ENCODE assay signal across 8 cellular contexts in genomic region chr10:69237528-69238159, GRCh38. TPM values are rescaled to one million over a fixed set of nuclear protein-coding genes. Genes with fewer than 3 reads are reported as not detected.
A peak's percentile ranks its signal among the peaks of the same experiment; 100 is the strongest.
DNase-seq lines count a peak whose midpoint lies in the region; ATAC-seq and TF ChIP-seq lines count a peak whose summit lies in the region.

No MANE protein-coding gene starts in this region.

- 36% methylated on average over 17 of the region's 17 CpGs for WGBS in thymus

- DNase-seq in Daoy (ENCODE audit: low read depth) (peak; percentile 72), SHP77 (lab: John Stamatoyannopoulos, UW) (peak; percentile 2 to 22), foreskin keratinocyte (peak; percentile 32 to 58), omental fat pad (ENCODE audit: low spot score) (peak; percentile 72)
- peak; percentile 94 for DNase-seq in activated effector memory CD4-positive, alpha-beta T cell treated with anti-CD3 and anti-CD28 coated beads, Interleukin-2, amount 50 U/mL, for 16 hours

- H3K9ac ChIP-seq in Loucy (ENCODE audit: low read depth, low read length, poor library complexity, severe bottlenecking) = no peak overlapping the region

- H3K27ac ChIP-seq in foreskin keratinocyte = no peak overlapping the region
- no peak overlapping the region for H3K27ac ChIP-seq in thymus (ENCODE audit: low read depth)

- no peaks in the 10 kb centered on the region for H3K9me2 ChIP-seq in Loucy (replicated peaks; ENCODE audit: low read depth, low read length)

- H3K27me3 ChIP-seq in Loucy (ENCODE audit: insufficient read depth, low read length, poor library complexity, severe bottlenecking) (no peaks in the 10 kb centered on the region), foreskin keratinocyte (no peaks in the 10 kb centered on the region), thymus (ENCODE audit: control insufficient read depth, insufficient read depth) (no peaks in the 10 kb centered on the region)

- no peak overlapping the region for H3K4me2 ChIP-seq in Loucy (ENCODE audit: low read depth, low read length, poor library complexity, severe bottlenecking)

- H2AFZ ChIP-seq in Loucy (ENCODE audit: low read length) = peak overlapping the region; percentile 67

- TF ChIP-seq CTCF in Loucy (conservative IDR thresholded peaks at IDR 0.05; ENCODE audit: low read length) = peak; percentile 86
- peak; percentile 95 for TF ChIP-seq CTCF in foreskin keratinocyte (conservative IDR thresholded peaks at IDR 0.05)
- peak in 2 of 3 donors; percentile 50 to 98 for TF ChIP-seq CTCF in omental fat pad (IDR thresholded peaks at IDR 0.05)

- no peaks in the 10 kb centered on the region for H4K20me1 ChIP-seq in Loucy (ENCODE audit: insufficient read depth, low read length, poor library complexity, severe bottlenecking)

- no peaks in the 10 kb centered on the region for H3K79me2 ChIP-seq in Loucy (ENCODE audit: insufficient read depth, low read length)

- no peaks in the 10 kb centered on the region for H3F3A ChIP-seq in Loucy (ENCODE audit: low read depth)

- peak; percentile 94 for ATAC-seq in GM21786 (IDR thresholded peaks at IDR 0.05; ENCODE audit: unreplicated experiment)
- peak; percentile 85 for ATAC-seq in foreskin keratinocyte
- peak; percentile 93 for ATAC-seq in omental fat pad (ENCODE audit: low FRiP score)

- H3K4me1 ChIP-seq in Loucy (ENCODE audit: insufficient read depth, low read length, poor library complexity, severe bottlenecking) (peaks cover 12% of the 10 kb centered on the region), foreskin keratinocyte (peaks cover 4% of the 10 kb centered on the region), thymus (ENCODE audit: control insufficient read depth, insufficient read depth, low read length) (peaks cover 23% of the 10 kb centered on the region)

- no peaks in the 10 kb centered on the region for H3K9me3 ChIP-seq in Loucy (ENCODE audit: insufficient read depth, low read depth, low read length)
- no peaks in the 10 kb centered on the region for H3K9me3 ChIP-seq in thymus (ENCODE audit: control insufficient read depth)

- no peak overlapping the region for H3K4me3 ChIP-seq in Loucy (ENCODE audit: low read length, poor library complexity, severe bottlenecking)
- H3K4me3 ChIP-seq in thymus (ENCODE audit: low read length) = peak overlapping the region; percentile 33

- H3K36me3 ChIP-seq in Loucy (ENCODE audit: insufficient read depth, low read length) (no peaks in the 10 kb centered on the region), thymus (ENCODE audit: control insufficient read depth, insufficient read depth) (peaks cover 28% of the 10 kb centered on the region)

RNA-seq across cellular contexts. Expression of gene HKDC1, which starts 17.5 kb away (rescaled TPM):
- total RNA-seq in Daoy (2014; rRNA removed; shearing (Covaris generic)) = 0.69 and 0.89 TPM in 2 replicates
- total RNA-seq in foreskin keratinocyte = 0.48 and 0.71 TPM in 2 replicates
- 0.50 and 0.91 TPM in 2 replicates for polyA plus RNA-seq in foreskin keratinocyte
- under 1 TPM in 2 of 4 donors, not detected in 2; 0.13 to 0.46 TPM for total RNA-seq in omental fat pad
- polyA plus RNA-seq in thymus = 10.9 TPM

RNA-seq across cellular contexts. Expression of gene HK1, which starts 40.7 kb away (rescaled TPM):
- 20.8 and 28.9 TPM in 2 replicates for total RNA-seq in Daoy (2014; rRNA removed; shearing (Covaris generic))
- 73.2 and 109 TPM in 2 replicates for total RNA-seq in foreskin keratinocyte
- polyA plus RNA-seq in foreskin keratinocyte = 57.8 and 79.6 TPM in 2 replicates
- 10 to 100 TPM; 38.0 to 93.2 (median 50.6) TPM for total RNA-seq in omental fat pad
- 33.7 TPM for polyA plus RNA-seq in thymus

RNA-seq across cellular contexts. Expression of gene SUPV3L1, which starts 57.6 kb away (rescaled TPM):
- total RNA-seq in Daoy (2014; rRNA removed; shearing (Covaris generic)) = 23.0 and 24.9 TPM in 2 replicates
- total RNA-seq in foreskin keratinocyte (31.6 and 35.6 TPM in 2 replicates), omental fat pad (10 to 100 TPM; 13.7 to 50.6 (median 22.0) TPM)
- polyA plus RNA-seq in foreskin keratinocyte (31.4 and 36.2 TPM in 2 replicates), thymus (76.7 TPM)

Comparison
In these comparisons a context has a peak if more than half of its experiments do, and no peak if none do; other contexts are left out.
1. DNase-seq: peak in every context shown above with its lines; median percentile 94 in activated effector memory CD4-positive, alpha-beta T cell treated with anti-CD3 and anti-CD28 coated beads, Interleukin-2, amount 50 U/mL, for 16 hours; 72 in Daoy; 72 in omental fat pad; 45 in foreskin keratinocyte; 12 in SHP77.